In genomic region chr1:218376722-218377121, GRCh38 we compare ENCODE assay signal across 10 cellular contexts. TPM values are rescaled to one million over a fixed set of nuclear protein-coding genes. Genes with fewer than 3 reads are reported as not detected.
A peak's percentile ranks its signal among the peaks of the same experiment; 100 is the strongest.
DNase-seq lines count a peak whose midpoint lies in the region; ATAC-seq and TF ChIP-seq lines count a peak whose summit lies in the region.
"Had no signal": no experiment of that assay in that cellular context is flagged by ENCODE, and none has a peak within 500 bp of the region (broad histone marks: within the 10 kb centered on the region; RNA-seq: fewer than 3 reads in every experiment).

No MANE protein-coding gene starts in this region.

- H3K4me1 Mint-ChIP-seq in mesothelial cell of epicardium (peaks cover 82% of the 10 kb centered on the region), endothelial cell (ENCODE audit: unreplicated experiment) (peaks cover 8% of the 10 kb centered on the region)
- peaks cover 21% of the 10 kb centered on the region for H3K4me1 Mint-ChIP-seq in activated T-helper 2 cell treated with anti-CD3 and anti-CD28 coated beads, Interferon-gamma antibody, Interleukin-2, Interleukin-4, amounts not matched to agents 10 μg/mL and 5 μg/mL and 100 μg/mL, durations not matched to agents 14 hours and 24 hours and 36 hours (ENCODE audit: low read depth)

- H3K4me3 ChIP-seq in HEK293 (ENCODE audit: low read depth, low read length) (no peak overlapping the region), OCI-LY3 (ENCODE audit: low read length) (no peak overlapping the region; the same call in 1 of the 2 replicates), foreskin fibroblast (ENCODE audit: low read depth in 1 of 2, low read length in 2 of 2) (peak overlapping the region in 1 of 2 donors; percentile 7)

- H3K36me3 Mint-ChIP-seq in mesothelial cell of epicardium (no peaks in the 10 kb centered on the region), endothelial cell (ENCODE audit: low read depth, unreplicated experiment) (no peaks in the 10 kb centered on the region)
- no peaks in the 10 kb centered on the region for H3K36me3 Mint-ChIP-seq in activated T-helper 2 cell treated with anti-CD3 and anti-CD28 coated beads, Interferon-gamma antibody, Interleukin-2, Interleukin-4, amounts not matched to agents 10 μg/mL and 5 μg/mL and 100 μg/mL, durations not matched to agents 14 hours and 24 hours and 36 hours (ENCODE audit: low read depth)

- no peaks in the 10 kb centered on the region for H3K9me3 ChIP-seq in HEK293 (ENCODE audit: control insufficient read depth, insufficient read depth, low read depth, low read length)
- no peaks in the 10 kb centered on the region for H3K9me3 ChIP-seq in OCI-LY3 (ENCODE audit: insufficient read depth, low read length)

- peak overlapping the region; percentile 90 for H3K27ac Mint-ChIP-seq in mesothelial cell of epicardium
- no peak overlapping the region for H3K27ac Mint-ChIP-seq in endothelial cell (ENCODE audit: unreplicated experiment)
- H3K27ac Mint-ChIP-seq in activated T-helper 2 cell treated with anti-CD3 and anti-CD28 coated beads, Interferon-gamma antibody, Interleukin-2, Interleukin-4, amounts not matched to agents 10 μg/mL and 5 μg/mL and 100 μg/mL, durations not matched to agents 14 hours and 24 hours and 36 hours = no peak overlapping the region

- no peaks in the 10 kb centered on the region for H4K20me1 ChIP-seq in OCI-LY3 (ENCODE audit: insufficient read depth, low read length)

- peaks cover 25% of the 10 kb centered on the region for H3K4me1 ChIP-seq in HEK293 (ENCODE audit: control insufficient read depth, insufficient read depth, low read length)
- H3K4me1 ChIP-seq in OCI-LY3 (ENCODE audit: low read length) = peaks cover 22% of the 10 kb centered on the region

- no peaks in the 10 kb centered on the region for H3K27me3 ChIP-seq in OCI-LY3 (ENCODE audit: low read depth, low read length)

- H2AFZ ChIP-seq in OCI-LY3 (ENCODE audit: low read depth, low read length) = no peak overlapping the region

- H3K36me3 ChIP-seq in HEK293 (ENCODE audit: control insufficient read depth in 2 of 2, insufficient read depth in 1 of 2, low read length in 2 of 2) (no peaks in the 10 kb centered on the region), OCI-LY3 (replicated peaks; ENCODE audit: low read depth, low read length) (no peaks in the 10 kb centered on the region)

- H3K27ac ChIP-seq in HEK293 (ENCODE audit: extremely low read depth, low read depth, low read length) (no peak overlapping the region; the same call in 1 of the 2 replicates), OCI-LY3 (ENCODE audit: low read length) (no peak overlapping the region)

- POLR2A ChIA-PET in HEK293 (lab: Yijun Ruan, JAX) = interaction anchor here (1.0 to 1.8 kb wide), 3 partner anchors 13 to 31 kb away, joined by 3 to 11 read pairs (median 3); partner anchors contain the start of gene TGFB2

- H3K4me2 ChIP-seq in OCI-LY3 (ENCODE audit: low read length) = peak overlapping the region; percentile 39

- TF ChIP-seq CTCF in HEK293 (tag by site-specific recombination; IDR thresholded peaks at IDR 0.05) = no peak
- TF ChIP-seq CTCF in OCI-LY3 (IDR thresholded peaks at IDR 0.05; ENCODE audit: low read depth, low read length) = no peak
- no peak for TF ChIP-seq CTCF in mesothelial cell of epicardium (IDR thresholded peaks at IDR 0.05; ENCODE audit: unreplicated experiment)
- TF ChIP-seq CTCF in endothelial cell (IDR thresholded peaks at IDR 0.05; ENCODE audit: unreplicated experiment) = no peak
- TF ChIP-seq CTCF in foreskin fibroblast (IDR thresholded peaks at IDR 0.05; ENCODE audit: low read depth, low read length) = no peak

- DNase-seq in mesothelial cell of epicardium (ENCODE audit: low spot score in 2 of 2, unreplicated experiment in 2 of 2) (no peak), endothelial cell (ENCODE audit: low spot score) (no peak), NCI-H526 treated with DMSO at 0.1 percent for 48 hours (lab: John Stamatoyannopoulos, UW) (no peak), foreskin fibroblast (no peak)
- no peak for DNase-seq in activated T-helper 2 cell treated with anti-CD3 and anti-CD28 coated beads, Interferon-gamma antibody, Interleukin-2, Interleukin-4, amounts not matched to agents 10 μg/mL and 5 μg/mL and 100 μg/mL, durations not matched to agents 14 hours and 24 hours and 36 hours (ENCODE audit: low spot score)
- DNase-seq: occipital lobe had no signal

- H3K27me3 Mint-ChIP-seq in mesothelial cell of epicardium (ENCODE audit: low read depth) = no peaks in the 10 kb centered on the region
- H3K27me3 Mint-ChIP-seq in endothelial cell (ENCODE audit: unreplicated experiment) = no peaks in the 10 kb centered on the region
- peaks cover 51% of the 10 kb centered on the region for H3K27me3 Mint-ChIP-seq in activated T-helper 2 cell treated with anti-CD3 and anti-CD28 coated beads, Interferon-gamma antibody, Interleukin-2, Interleukin-4, amounts not matched to agents 10 μg/mL and 5 μg/mL and 100 μg/mL, durations not matched to agents 14 hours and 24 hours and 36 hours (ENCODE audit: low read depth)

- intact Hi-C loops in activated T-helper 2 cell treated with anti-CD3 and anti-CD28 coated beads, Interferon-gamma antibody, Interleukin-2, Interleukin-4, amounts not matched to agents 10 μg/mL and 5 μg/mL and 100 μg/mL, durations not matched to agents 14 hours and 24 hours and 36 hours (cut with micrococcal nuclease) = loop anchor here (1.0 to 2.0 kb wide), 4 partner anchors 25 to 810 kb away; partner anchors contain the start of gene RRP15

- CTCF ChIA-PET in HEK293 (lab: Yijun Ruan, JAX) = interaction anchor here (0.7 to 1.4 kb wide), 4 partner anchors 9 to 532 kb away, joined by 3 to 6 read pairs (median 4); no protein-coding TSS in a partner anchor

- H3K9me3 Mint-ChIP-seq in mesothelial cell of epicardium = no peaks in the 10 kb centered on the region
- no peaks in the 10 kb centered on the region for H3K9me3 Mint-ChIP-seq in endothelial cell (ENCODE audit: unreplicated experiment)
- H3K9me3 Mint-ChIP-seq in activated T-helper 2 cell treated with anti-CD3 and anti-CD28 coated beads, Interferon-gamma antibody, Interleukin-2, Interleukin-4, amounts not matched to agents 10 μg/mL and 5 μg/mL and 100 μg/mL, durations not matched to agents 14 hours and 24 hours and 36 hours = no peaks in the 10 kb centered on the region

- peak; percentile 26 for ATAC-seq in GM18909 (IDR thresholded peaks at IDR 0.05; ENCODE audit: poor library complexity, unreplicated experiment)

- no peak overlapping the region for H3K4me3 Mint-ChIP-seq in mesothelial cell of epicardium
- H3K4me3 Mint-ChIP-seq in endothelial cell (ENCODE audit: unreplicated experiment) = no peak overlapping the region
- no peak overlapping the region for H3K4me3 Mint-ChIP-seq in activated T-helper 2 cell treated with anti-CD3 and anti-CD28 coated beads, Interferon-gamma antibody, Interleukin-2, Interleukin-4, amounts not matched to agents 10 μg/mL and 5 μg/mL and 100 μg/mL, durations not matched to agents 14 hours and 24 hours and 36 hours (ENCODE audit: low read depth)

- no peaks in the 10 kb centered on the region for H3K79me2 ChIP-seq in OCI-LY3 (ENCODE audit: low read length)

- no peak overlapping the region for H3K9ac ChIP-seq in OCI-LY3 (ENCODE audit: low read length)

TF ChIP-seq in HEK293, 187 proteins besides CTCF, POLR2A, EP300 and RAD21:
- no peak for TF ChIP-seq OSR2 (tag by site-specific recombination; IDR thresholded peaks at IDR 0.05)
- no peak for TF ChIP-seq ZNF121 (tag by site-specific recombination; IDR thresholded peaks at IDR 0.05)
- no peak for TF ChIP-seq HOXA7 (CRISPR knock-in tag; IDR thresholded peaks at IDR 0.05; ENCODE audit: borderline replicate concordance)
- TF ChIP-seq GLIS1 (tag by site-specific recombination; IDR thresholded peaks at IDR 0.05) = peak; percentile 26
TF ChIP-seq in HEK293: peak in this region for 1.

RNA-seq across cellular contexts. Expression of gene TGFB2, which starts 31.6 kb away (rescaled TPM):
- total RNA-seq in mesothelial cell of epicardium (45.3 to 51.0 TPM (median 50.6 TPM) in 3 replicates), endothelial cell (ENCODE audit: unreplicated experiment) (0.62 TPM)
- total RNA-seq in activated T-helper 2 cell treated with anti-CD3 and anti-CD28 coated beads, Interferon-gamma antibody, Interleukin-2, Interleukin-4, amounts not matched to agents 10 μg/mL and 5 μg/mL and 100 μg/mL, durations not matched to agents 14 hours and 24 hours and 36 hours = 0.05 TPM in 1 of 2 replicates, not detected in the other
- total RNA-seq: T-helper 2 cell treated with Interferon-gamma antibody and Interleukin-4, amounts not matched to agents 100 ng/mL and 5 ng/mL, for 36 hours had no signal

Comparison
In these comparisons a context has a peak if more than half of its experiments do, and no peak if none do; other contexts are left out.
1. RNA of gene TGFB2, which starts 31.6 kb away (total RNA-seq): 45.3 to 51.0 TPM in mesothelial cell of epicardium; 0.62 TPM in endothelial cell (single experiment) and 0.05 TPM in activated T-helper 2 cell treated with anti-CD3 and anti-CD28 coated beads, Interferon-gamma antibody, Interleukin-2, Interleukin-4, amounts not matched to agents 10 μg/mL and 5 μg/mL and 100 μg/mL, durations not matched to agents 14 hours and 24 hours and 36 hours; every median in the first group is over 10 times any median in the second.